Comparison of ENCODE assay signal across 8 cellular contexts in the genomic region with DNA sequence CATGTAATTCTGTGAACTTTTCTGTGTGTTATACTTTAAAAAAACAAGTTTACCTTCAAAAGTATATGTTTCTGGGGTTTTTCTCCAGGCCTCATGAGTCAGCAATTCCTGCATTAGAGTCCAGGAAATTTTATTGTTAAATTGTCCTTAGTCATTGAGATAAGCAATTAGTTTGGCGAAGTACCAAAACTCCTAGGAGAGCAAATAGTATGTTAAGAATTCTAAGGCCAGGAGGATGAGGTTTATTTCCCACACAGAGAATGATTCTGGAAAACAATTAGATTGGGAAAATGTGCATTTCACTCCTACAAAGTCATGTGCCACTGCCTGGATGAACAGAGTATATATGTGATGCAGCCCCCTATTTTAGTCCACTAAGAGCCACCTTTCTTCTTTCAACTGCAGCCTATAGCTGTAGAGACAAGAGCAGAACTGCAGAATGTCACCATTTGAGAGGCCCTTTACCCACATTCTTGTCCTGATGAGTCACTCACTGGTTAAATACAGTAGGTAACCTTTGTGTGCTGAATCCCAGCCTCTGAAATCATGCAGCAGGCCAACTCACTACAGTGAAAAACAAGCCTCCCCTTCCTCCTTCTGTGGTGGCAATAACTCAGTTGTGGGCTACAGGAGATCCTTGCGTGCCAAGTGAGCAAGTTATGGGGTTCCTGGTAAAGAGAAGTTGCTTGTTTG.
DNase-seq lines count a peak whose midpoint lies in the region; TF ChIP-seq lines count a peak whose summit lies in the region.

No MANE protein-coding gene starts in this region.

- H3K36me3 ChIP-seq in GM23248 (ENCODE audit: low read depth), result no peaks in the 10 kb centered on the region

- H3K4me3 ChIP-seq in GM23248, result no peak overlapping the region

- H3K4me1 Mint-ChIP-seq in osteocyte (ENCODE audit: unreplicated experiment), result peaks cover 54% of the 10 kb centered on the region

- in situ Hi-C loops in GM23248 (cut with MboI), result no loop called here

- peak overlapping the region; percentile 81 for H3K27ac Mint-ChIP-seq in osteocyte (ENCODE audit: unreplicated experiment)

- no peaks in the 10 kb centered on the region for H3K79me2 ChIP-seq in GM23248 (ENCODE audit: insufficient read depth)

- H3K27ac ChIP-seq in GM23248, result peak overlapping the region; percentile 93

- H2AFZ ChIP-seq in GM23248, result no peak overlapping the region

- DNase-seq in GM23248 (peak; percentile 97), NOMO-1 treated with DMSO at 0.1 percent for 48 hours (lab: John Stamatoyannopoulos, UW; ENCODE audit: unreplicated experiment) (peak; percentile 56), epidermal melanocyte (ENCODE audit: insufficient read length, low spot score) (peak; percentile 34), osteocyte (ENCODE audit: extremely low spot score, unreplicated experiment) (no peak), NCI-H2227 (lab: John Stamatoyannopoulos, UW; ENCODE audit: unreplicated experiment) (no peak), midbrain (lab: John Stamatoyannopoulos, UW) (no peak), NCI-H146 (lab: John Stamatoyannopoulos, UW) (no peak)
- no peak for DNase-seq in stimulated activated CD4-positive, alpha-beta T cell treated with anti-CD3 and anti-CD28 coated beads, Interleukin-4, amount 100 ng/mL, for 24 hours

- no peaks in the 10 kb centered on the region for H4K20me1 ChIP-seq in GM23248 (ENCODE audit: insufficient read depth)

- no peaks in the 10 kb centered on the region for H3K27me3 Mint-ChIP-seq in osteocyte (ENCODE audit: unreplicated experiment)

- peaks cover 92% of the 10 kb centered on the region for H3K4me1 ChIP-seq in GM23248 (ENCODE audit: insufficient read depth)

- no peaks in the 10 kb centered on the region for H3K36me3 Mint-ChIP-seq in osteocyte (ENCODE audit: unreplicated experiment)

- H3K27me3 ChIP-seq in GM23248 (replicated peaks; ENCODE audit: insufficient read depth), result no peaks in the 10 kb centered on the region

- no peaks in the 10 kb centered on the region for H3K9me2 ChIP-seq in GM23248 (ENCODE audit: insufficient read depth)

- WGBS in GM23248 (ENCODE audit: low coverage in 1 of 2, low lambda C conversion rate in 2 of 2, missing lambda C conversion rate in 2 of 2), 2 experiments, result 0 to 5% methylated on average over 2 of the region's 2 CpGs

- peaks cover 90% of the 10 kb centered on the region for H3F3A ChIP-seq in GM23248 (ENCODE audit: insufficient read depth)

- H3K9ac ChIP-seq in GM23248, result peak overlapping the region; percentile 71

- H3K4me2 ChIP-seq in GM23248 (ENCODE audit: unreplicated experiment), result peak overlapping the region; percentile 29

- no peaks in the 10 kb centered on the region for H3K9me3 ChIP-seq in GM23248 (ENCODE audit: low read depth)

- H3K9me3 Mint-ChIP-seq in osteocyte (ENCODE audit: unreplicated experiment), result no peaks in the 10 kb centered on the region

- no peak for TF ChIP-seq CTCF in osteocyte (IDR thresholded peaks at IDR 0.05)

- no peak overlapping the region for H3K4me3 Mint-ChIP-seq in osteocyte (ENCODE audit: unreplicated experiment)

Comparison
In these comparisons a context has a peak if more than half of its experiments do, and no peak if none do; other contexts are left out.
1. DNase-seq: peak in GM23248 (single experiment), NOMO-1 treated with DMSO at 0.1 percent for 48 hours (single experiment) and epidermal melanocyte (single experiment); none in osteocyte (single experiment), NCI-H2227 (single experiment), midbrain (single experiment), stimulated activated CD4-positive, alpha-beta T cell treated with anti-CD3 and anti-CD28 coated beads, Interleukin-4, amount 100 ng/mL, for 24 hours (single experiment) and NCI-H146 (single experiment).